In genomic region chr6:87905101-87905517, GRCh38 we compare ENCODE assay signal across 9 cellular contexts.
DNase-seq lines count a peak whose midpoint lies in the region; ATAC-seq and TF ChIP-seq lines count a peak whose summit lies in the region.
"Had no signal": no experiment of that assay in that cellular context is flagged by ENCODE, and none has a peak within 500 bp of the region (broad histone marks: within the 10 kb centered on the region; RNA-seq: fewer than 3 reads in every experiment).

No MANE protein-coding gene starts in this region.

- peaks cover 52% of the 10 kb centered on the region for H3K4me1 Mint-ChIP-seq in mesothelial cell of epicardium
- peaks cover 0 to 28% (median 21%) of the 10 kb centered on the region in 7 donors for H3K4me1 Mint-ChIP-seq in naive thymus-derived CD4-positive, alpha-beta T cell
- H3K4me1 Mint-ChIP-seq in activated T-cell treated with anti-CD3 and anti-CD28 coated beads, Interleukin-2, amount 50 U/mL, for 4 hours (ENCODE audit: low read depth), result peaks cover 21% of the 10 kb centered on the region
- peaks cover 41% of the 10 kb centered on the region for H3K4me1 Mint-ChIP-seq in activated T-cell treated with anti-CD3 and anti-CD28 coated beads, Interleukin-2, amount 50 U/mL, for 72 hours (ENCODE audit: low read depth)

- no peaks in the 10 kb centered on the region for H3K27me3 ChIP-seq in naive thymus-derived CD4-positive, alpha-beta T cell (ENCODE audit: control insufficient read depth in 2 of 2, insufficient read depth in 2 of 2, low read length in 2 of 2)

- no peaks in the 10 kb centered on the region for H3K9me3 ChIP-seq in naive thymus-derived CD4-positive, alpha-beta T cell (ENCODE audit: control insufficient read depth in 2 of 3, low read length in 3 of 3)

- ATAC-seq in GM19035 (IDR thresholded peaks at IDR 0.05; ENCODE audit: unreplicated experiment) (peak; percentile 90), HG02571 (IDR thresholded peaks at IDR 0.05; ENCODE audit: unreplicated experiment) (peak; percentile 92), HG03439 (IDR thresholded peaks at IDR 0.05; ENCODE audit: unreplicated experiment) (peak; percentile 91)
- ATAC-seq in naive thymus-derived CD4-positive, alpha-beta T cell, result no peak
- ATAC-seq in activated T-cell treated with anti-CD3 and anti-CD28 coated beads, Interleukin-2, amount 50 U/mL, for 4 hours, result no peak
- ATAC-seq in activated T-cell treated with anti-CD3 and anti-CD28 coated beads, Interleukin-2, amount 50 U/mL, for 72 hours (replicated peaks in 1 of 2), result no peak

- CTCF ChIA-PET in naive thymus-derived CD4-positive, alpha-beta T cell (lab: Charles Lee), result interaction anchor here (0.5 to 0.7 kb wide), 2 partner anchors 1072 to 1089 kb away, joined by 3 to 6 read pairs; no protein-coding TSS in a partner anchor

- H3K4me1 ChIP-seq in naive thymus-derived CD4-positive, alpha-beta T cell (ENCODE audit: control insufficient read depth in 2 of 2, insufficient read depth in 2 of 2, low read length in 2 of 2), result peaks cover 14 to 19% of the 10 kb centered on the region in 2 donors

- no peaks in the 10 kb centered on the region for H3K9me3 Mint-ChIP-seq in mesothelial cell of epicardium
- no peaks in the 10 kb centered on the region for H3K9me3 Mint-ChIP-seq in naive thymus-derived CD4-positive, alpha-beta T cell
- H3K9me3 Mint-ChIP-seq in activated T-cell treated with anti-CD3 and anti-CD28 coated beads, Interleukin-2, amount 50 U/mL, for 4 hours, result no peaks in the 10 kb centered on the region
- H3K9me3 Mint-ChIP-seq in activated T-cell treated with anti-CD3 and anti-CD28 coated beads, Interleukin-2, amount 50 U/mL, for 72 hours, result no peaks in the 10 kb centered on the region

- peak overlapping the region; percentile 19 for H3K27ac Mint-ChIP-seq in mesothelial cell of epicardium
- H3K27ac Mint-ChIP-seq in naive thymus-derived CD4-positive, alpha-beta T cell, result no peak overlapping the region
- no peak overlapping the region for H3K27ac Mint-ChIP-seq in activated T-cell treated with anti-CD3 and anti-CD28 coated beads, Interleukin-2, amount 50 U/mL, for 72 hours

- no peak overlapping the region for H3K4me3 ChIP-seq in naive thymus-derived CD4-positive, alpha-beta T cell (ENCODE audit: low read length)

- TF ChIP-seq CTCF in mesothelial cell of epicardium (IDR thresholded peaks at IDR 0.05; ENCODE audit: unreplicated experiment), result no peak

- intact Hi-C loops in naive thymus-derived CD4-positive, alpha-beta T cell (cut with micrococcal nuclease), result no loop called here

- no peaks in the 10 kb centered on the region for H3K36me3 ChIP-seq in naive thymus-derived CD4-positive, alpha-beta T cell (ENCODE audit: control insufficient read depth in 2 of 3, insufficient read depth in 3 of 3, low read length in 3 of 3)

- no peaks in the 10 kb centered on the region for H3K36me3 Mint-ChIP-seq in mesothelial cell of epicardium
- no peaks in the 10 kb centered on the region for H3K36me3 Mint-ChIP-seq in naive thymus-derived CD4-positive, alpha-beta T cell
- H3K36me3 Mint-ChIP-seq in activated T-cell treated with anti-CD3 and anti-CD28 coated beads, Interleukin-2, amount 50 U/mL, for 4 hours (ENCODE audit: insufficient read depth), result no peaks in the 10 kb centered on the region
- no peaks in the 10 kb centered on the region for H3K36me3 Mint-ChIP-seq in activated T-cell treated with anti-CD3 and anti-CD28 coated beads, Interleukin-2, amount 50 U/mL, for 72 hours (ENCODE audit: insufficient read depth in 2 of 2)

- no peak for DNase-seq in mesothelial cell of epicardium (ENCODE audit: low spot score in 2 of 2, unreplicated experiment in 2 of 2)
- no peak for DNase-seq in naive thymus-derived CD4-positive, alpha-beta T cell
- no peak for DNase-seq in effector CD8-positive, alpha-beta T cell (lab: John Stamatoyannopoulos, UW)
- DNase-seq in activated T-cell treated with anti-CD3 and anti-CD28 coated beads, Interleukin-2, amount 50 U/mL, for 4 hours, result no peak
- DNase-seq in activated T-cell treated with anti-CD3 and anti-CD28 coated beads, Interleukin-2, amount 50 U/mL, for 72 hours, result no peak
- DNase-seq: central memory CD4-positive, alpha-beta T cell had no signal

- POLR2A ChIA-PET in naive thymus-derived CD4-positive, alpha-beta T cell (lab: Charles Lee), result no interaction called here

- no peak overlapping the region for H3K4me3 Mint-ChIP-seq in mesothelial cell of epicardium
- no peak overlapping the region for H3K4me3 Mint-ChIP-seq in naive thymus-derived CD4-positive, alpha-beta T cell
- no peak overlapping the region for H3K4me3 Mint-ChIP-seq in activated T-cell treated with anti-CD3 and anti-CD28 coated beads, Interleukin-2, amount 50 U/mL, for 4 hours
- no peak overlapping the region for H3K4me3 Mint-ChIP-seq in activated T-cell treated with anti-CD3 and anti-CD28 coated beads, Interleukin-2, amount 50 U/mL, for 72 hours

- no peaks in the 10 kb centered on the region for H3K27me3 Mint-ChIP-seq in mesothelial cell of epicardium (ENCODE audit: low read depth)
- H3K27me3 Mint-ChIP-seq in naive thymus-derived CD4-positive, alpha-beta T cell, result peaks cover 0 to 34% (median 6%) of the 10 kb centered on the region in 5 donors
- H3K27me3 Mint-ChIP-seq in activated T-cell treated with anti-CD3 and anti-CD28 coated beads, Interleukin-2, amount 50 U/mL, for 4 hours (ENCODE audit: low read depth), result no peaks in the 10 kb centered on the region
- H3K27me3 Mint-ChIP-seq in activated T-cell treated with anti-CD3 and anti-CD28 coated beads, Interleukin-2, amount 50 U/mL, for 72 hours (ENCODE audit: low read depth), result peaks cover 12% of the 10 kb centered on the region

- H3K27ac ChIP-seq in naive thymus-derived CD4-positive, alpha-beta T cell (ENCODE audit: low read depth, low read length), result no peak overlapping the region

Comparison
In these comparisons a context has a peak if more than half of its experiments do, and no peak if none do; other contexts are left out.
1. ATAC-seq: peak in GM19035 (single experiment), HG02571 (single experiment) and HG03439 (single experiment); none in naive thymus-derived CD4-positive, alpha-beta T cell (single experiment), activated T-cell treated with anti-CD3 and anti-CD28 coated beads, Interleukin-2, amount 50 U/mL, for 4 hours (0 of 2) and activated T-cell treated with anti-CD3 and anti-CD28 coated beads, Interleukin-2, amount 50 U/mL, for 72 hours (0 of 2).